Comparison of ENCODE assay signal across 11 cellular contexts in genomic region chr20:62361799-62362589, GRCh38. TPM values are rescaled to one million over a fixed set of nuclear protein-coding genes. Genes with fewer than 3 reads are reported as not detected.
DNase-seq lines count a peak whose midpoint lies in the region; ATAC-seq, FAIRE-seq and TF ChIP-seq lines count a peak whose summit lies in the region.
"Had no signal": no experiment of that assay in that cellular context is flagged by ENCODE, and none has a peak within 500 bp of the region (broad histone marks: within the 10 kb centered on the region; RNA-seq: fewer than 3 reads in every experiment).

No MANE protein-coding gene starts in this region.

- ATAC-seq in HepG2: peak; percentile 0; the same call in 2 of the 3 replicates
- ATAC-seq in GM18505 (IDR thresholded peaks at IDR 0.05; ENCODE audit: unreplicated experiment): no peak
- ATAC-seq in GM21360 (IDR thresholded peaks at IDR 0.05; ENCODE audit: unreplicated experiment): no peak

- DNase-seq in HepG2 (ENCODE audit: low spot score) (peak; percentile 60), chondrocyte (ENCODE audit: low spot score) (no peak), COLO668 (lab: John Stamatoyannopoulos, UW; ENCODE audit: unreplicated experiment) (no peak)
- DNase-seq: activated effector memory CD4-positive, alpha-beta T cell treated with Interleukin-2 at 50 U/mL for 16 hours; cortex of kidney had no signal

- H3K4me1 ChIP-seq in HUES64 (ENCODE audit: insufficient read depth, low read length) (peaks cover 46% of the 10 kb centered on the region), endocrine pancreas (ENCODE audit: control insufficient read depth, insufficient read depth, low read length) (no peaks in the 10 kb centered on the region), HepG2 (ENCODE audit: insufficient read depth, low read length) (peaks cover 54% of the 10 kb centered on the region), thymus (ENCODE audit: control insufficient read depth, insufficient read depth, low read length) (no peaks in the 10 kb centered on the region)

- no peaks in the 10 kb centered on the region for H3K27me3 Mint-ChIP-seq in chondrocyte (ENCODE audit: low read depth)

- H3K27me3 ChIP-seq in HUES64 (ENCODE audit: insufficient read depth, low read length): no peaks in the 10 kb centered on the region
- H3K27me3 ChIP-seq in endocrine pancreas (ENCODE audit: control insufficient read depth, insufficient read depth, low read length): no peaks in the 10 kb centered on the region
- no peaks in the 10 kb centered on the region for H3K27me3 ChIP-seq in HepG2 (ENCODE audit: control insufficient read depth in 1 of 2, insufficient read depth in 2 of 2, low read length in 2 of 2)
- H3K27me3 ChIP-seq in thymus (ENCODE audit: control insufficient read depth, insufficient read depth): peaks cover 21% of the 10 kb centered on the region

- no peak overlapping the region for H2AFZ ChIP-seq in HepG2 (ENCODE audit: low read length)

- peaks cover 30% of the 10 kb centered on the region for H4K20me1 ChIP-seq in HepG2 (ENCODE audit: insufficient read depth, low read length)

- peaks cover 14% of the 10 kb centered on the region for H3K36me3 ChIP-seq in HUES64 (ENCODE audit: insufficient read depth, low read length)
- H3K36me3 ChIP-seq in endocrine pancreas (ENCODE audit: control insufficient read depth, insufficient read depth, low read length): no peaks in the 10 kb centered on the region
- H3K36me3 ChIP-seq in HepG2 (replicated peaks in 1 of 2; ENCODE audit: control insufficient read depth in 1 of 2, insufficient read depth in 2 of 2, low read length in 2 of 2): peaks cover 22 to 26% of the 10 kb centered on the region in 2 experiments
- H3K36me3 ChIP-seq in thymus (ENCODE audit: control insufficient read depth, insufficient read depth): no peaks in the 10 kb centered on the region

- H3K9ac ChIP-seq in HUES64 (ENCODE audit: low read depth, low read length): peak overlapping the region; percentile 72
- H3K9ac ChIP-seq in endocrine pancreas (ENCODE audit: control insufficient read depth, insufficient read depth, low read length): peak overlapping the region; percentile 4
- no peak overlapping the region for H3K9ac ChIP-seq in HepG2 (ENCODE audit: insufficient read depth, low read depth, low read length)

- in situ Hi-C loops in HepG2 (cut with HindIII; ENCODE audit: extremely low pct_ligation_motif_present, low pct_unique_long_range_greater_than_20kb): no loop called here

- WGBS in HUES64: 66% methylated on average over 34 of the region's 34 CpGs
- WGBS in HepG2 (ENCODE audit: low lambda C conversion rate): 84% methylated on average over 20 of the region's 34 CpGs
- 94% methylated on average over 34 of the region's 34 CpGs for WGBS in thymus

- no TSS peak for BruUV-seq in HepG2 (replicated peaks; lab: Mats Ljungman, UMichigan)

- TF ChIP-seq RAD21 in HepG2 (CRISPR knock-in tag; IDR thresholded peaks at IDR 0.05): peak; percentile 10; the same call in 1 of the 2 replicates

- H3K27ac ChIP-seq in HUES64 (ENCODE audit: low read depth, low read length) (peak overlapping the region; percentile 96), HepG2 (ENCODE audit: extremely low read length, insufficient read depth, low read length) (peak overlapping the region; percentile 14), thymus (ENCODE audit: low read depth) (peak overlapping the region; percentile 8)

- no peak for FAIRE-seq in HepG2 (lab: Jason Lieb, UNC)
- FAIRE-seq: GM12892 had no signal

- H3K9me3 Mint-ChIP-seq in chondrocyte (ENCODE audit: low read depth): no peaks in the 10 kb centered on the region

- peaks cover 1% of the 10 kb centered on the region for H3K36me3 Mint-ChIP-seq in chondrocyte (ENCODE audit: low read depth)

- CTCF ChIA-PET in HepG2 (lab: Yijun Ruan, JAX; ENCODE audit: low intra/inter-chr PET ratio, low total read pairs): interaction anchor here (1.1 kb wide), 1 partner anchor 15 kb away, joined by 3 read pairs; no protein-coding TSS in a partner anchor

- H3K4me3 ChIP-seq in HUES64 (ENCODE audit: low read length): no peak overlapping the region
- H3K4me3 ChIP-seq in endocrine pancreas (ENCODE audit: control insufficient read depth, insufficient read depth, low read length): no peak overlapping the region
- no peak overlapping the region for H3K4me3 ChIP-seq in HepG2 (replicated peaks in 1 of 3; ENCODE audit: insufficient read depth in 1 of 3, low read depth in 2 of 3, low read length in 3 of 3)
- H3K4me3 ChIP-seq in thymus (ENCODE audit: low read length): no peak overlapping the region

- POLR2A ChIA-PET in HepG2 (lab: Yijun Ruan, JAX): interaction anchor here (1.4 to 7.4 kb wide), 2 partner anchors 15 to 24 kb away, joined by 4 to 95 read pairs; no protein-coding TSS in a partner anchor

- H3K79me2 ChIP-seq in HepG2 (ENCODE audit: insufficient read depth, low read length): peaks cover 38% of the 10 kb centered on the region

- no peaks in the 10 kb centered on the region for H3K9me3 ChIP-seq in HUES64 (ENCODE audit: insufficient read depth, low read depth, low read length)
- no peaks in the 10 kb centered on the region for H3K9me3 ChIP-seq in endocrine pancreas (ENCODE audit: control insufficient read depth, low read length)
- no peaks in the 10 kb centered on the region for H3K9me3 ChIP-seq in HepG2 (ENCODE audit: low read length)
- H3K9me3 ChIP-seq in thymus (ENCODE audit: control insufficient read depth): no peaks in the 10 kb centered on the region

- intact Hi-C loops in HepG2 (cut with micrococcal nuclease; ENCODE audit: unreplicated experiment): loop anchor here (10.0 kb wide), 1 partner anchor 1603 kb away; the partner anchor contains the start of gene ZNF512B

- TF ChIP-seq POLR2A in HepG2 (IDR thresholded peaks at IDR 0.05; ENCODE audit: insufficient read depth in 1 of 2, low read depth in 2 of 2, low read length in 2 of 2) (no peak), GM18505 (IDR thresholded peaks at IDR 0.05; ENCODE audit: borderline replicate concordance, extremely low read depth, insufficient read depth, insufficient read length) (no peak)

- no peak overlapping the region for H3K4me3 Mint-ChIP-seq in chondrocyte (ENCODE audit: unreplicated experiment)

- H3K4me2 ChIP-seq in HepG2 (ENCODE audit: low read depth, low read length): no peak overlapping the region

- TF ChIP-seq CTCF in HepG2 (CRISPR knock-in tag; IDR thresholded peaks at IDR 0.05) (0 out of 2 replicates have a peak, but pooled peaks have one; percentile 7), chondrocyte (IDR thresholded peaks at IDR 0.05) (no peak)

- TF ChIP-seq EP300 in HepG2 (IDR thresholded peaks at IDR 0.05; ENCODE audit: low read depth in 2 of 2, low read length in 2 of 2) (no peak), HepG2 (CRISPR knock-in tag; IDR thresholded peaks at IDR 0.05; ENCODE audit: borderline replicate concordance) (no peak; the same call in 1 of the 2 replicates)

- no peak overlapping the region for H3K27ac Mint-ChIP-seq in chondrocyte (ENCODE audit: unreplicated experiment)

- H3K4me1 Mint-ChIP-seq in chondrocyte (ENCODE audit: low read depth): peaks cover 70% of the 10 kb centered on the region

RNA-seq across cellular contexts. Expression of gene LAMA5, which starts 5.1 kb away (rescaled TPM):
- 53.2 TPM for polyA plus RNA-seq in HUES64 (2013, experiment 1 of 2)
- 64.5 TPM for polyA plus RNA-seq in HUES64 (2013, experiment 2 of 2)
- total RNA-seq in HepG2 (2016; rRNA removed; fragmentation: Illumina TruSeq; extraction: Trizol): 28.5 and 44.7 TPM in 2 replicates
- 32.2 and 40.1 TPM in 2 replicates for total RNA-seq in HepG2 (2016; cell fraction: cytosol; rRNA removed; fragmentation: Illumina TruSeq; extraction: Trizol; ENCODE audit: low read depth)
- 24.0 and 53.5 TPM in 2 replicates for total RNA-seq in HepG2 (2016; cell fraction: insoluble cytoplasmic fraction; rRNA removed; fragmentation: Illumina TruSeq; extraction: Trizol)
- total RNA-seq in HepG2 (2016; cell fraction: membrane; rRNA removed; fragmentation: Illumina TruSeq; extraction: Trizol): 23.5 and 24.2 TPM in 2 replicates
- total RNA-seq in HepG2 (2016; cell fraction: nucleus; rRNA removed; fragmentation: Illumina TruSeq; extraction: Trizol): 108 and 131 TPM in 2 replicates
- polyA plus RNA-seq in HepG2 (2011; rRNA removed): 21.0 and 22.7 TPM in 2 replicates
- 9.5 and 17.6 TPM in 2 replicates for polyA plus RNA-seq in HepG2 (2011; cell fraction: cytosol; rRNA removed)
- 504 and 754 TPM in 2 replicates for polyA plus RNA-seq in HepG2 (2011; cell fraction: nucleus; rRNA removed)
- 96.2 and 135 TPM in 2 replicates for polyA plus RNA-seq in HepG2 (2012)
- 12.5 and 12.7 TPM in 2 replicates for polyA plus RNA-seq in HepG2 (2016; cell fraction: cytosol; fragmentation: Illumina TruSeq; extraction: Trizol; ENCODE audit: low read depth)
- polyA plus RNA-seq in HepG2 (2016; cell fraction: insoluble cytoplasmic fraction; fragmentation: Illumina TruSeq; extraction: Trizol; ENCODE audit: low read depth): 34.3 and 49.3 TPM in 2 replicates
- 14.2 and 17.2 TPM in 2 replicates for polyA plus RNA-seq in HepG2 (2016; cell fraction: membrane; fragmentation: Illumina TruSeq; extraction: Trizol; ENCODE audit: low read depth)
- polyA plus RNA-seq in HepG2 (2016; cell fraction: nucleus; fragmentation: Illumina TruSeq; extraction: Trizol; ENCODE audit: insufficient read depth, low read depth): 598 and 620 TPM in 2 replicates
- 26.2 and 35.7 TPM in 2 replicates for polyA minus RNA-seq in HepG2 (2011; rRNA and poly(A)+ RNA removed; ENCODE audit: low replicate concordance)
- 23.2 and 27.1 TPM in 2 replicates for polyA minus RNA-seq in HepG2 (2011; cell fraction: cytosol; rRNA and poly(A)+ RNA removed)
- 70.0 and 71.2 TPM in 2 replicates for polyA minus RNA-seq in HepG2 (2011; cell fraction: nucleus; rRNA and poly(A)+ RNA removed)
- polyA plus RNA-seq in thymus: 155 TPM
- total RNA-seq in chondrocyte: 156 to 368 TPM (median 355 TPM) in 3 replicates

RNA-seq across cellular contexts. Expression of gene RPS21, which starts 24.9 kb away (rescaled TPM):
- 1,380 TPM for polyA plus RNA-seq in HUES64 (2013, experiment 1 of 2)
- polyA plus RNA-seq in HUES64 (2013, experiment 2 of 2): 1,333 TPM
- total RNA-seq in HepG2 (2016; rRNA removed; fragmentation: Illumina TruSeq; extraction: Trizol): 2,584 and 2,647 TPM in 2 replicates
- total RNA-seq in HepG2 (2016; cell fraction: cytosol; rRNA removed; fragmentation: Illumina TruSeq; extraction: Trizol; ENCODE audit: low read depth): 3,497 and 3,511 TPM in 2 replicates
- total RNA-seq in HepG2 (2016; cell fraction: insoluble cytoplasmic fraction; rRNA removed; fragmentation: Illumina TruSeq; extraction: Trizol): 2,606 and 2,768 TPM in 2 replicates
- total RNA-seq in HepG2 (2016; cell fraction: membrane; rRNA removed; fragmentation: Illumina TruSeq; extraction: Trizol): 4,939 and 5,761 TPM in 2 replicates
- 1,156 and 1,166 TPM in 2 replicates for total RNA-seq in HepG2 (2016; cell fraction: nucleus; rRNA removed; fragmentation: Illumina TruSeq; extraction: Trizol)
- polyA plus RNA-seq in HepG2 (2011; rRNA removed): 9,925 and 11,063 TPM in 2 replicates
- 11,031 and 15,081 TPM in 2 replicates for polyA plus RNA-seq in HepG2 (2011; cell fraction: cytosol; rRNA removed)
- polyA plus RNA-seq in HepG2 (2011; cell fraction: nucleus; rRNA removed): 5,156 and 5,267 TPM in 2 replicates
- 6,658 and 8,852 TPM in 2 replicates for polyA plus RNA-seq in HepG2 (2012)
- 5,362 and 5,590 TPM in 2 replicates for polyA plus RNA-seq in HepG2 (2016; cell fraction: cytosol; fragmentation: Illumina TruSeq; extraction: Trizol; ENCODE audit: low read depth)
- 3,197 and 3,428 TPM in 2 replicates for polyA plus RNA-seq in HepG2 (2016; cell fraction: insoluble cytoplasmic fraction; fragmentation: Illumina TruSeq; extraction: Trizol; ENCODE audit: low read depth)
- polyA plus RNA-seq in HepG2 (2016; cell fraction: membrane; fragmentation: Illumina TruSeq; extraction: Trizol; ENCODE audit: low read depth): 5,998 and 6,820 TPM in 2 replicates
- polyA plus RNA-seq in HepG2 (2016; cell fraction: nucleus; fragmentation: Illumina TruSeq; extraction: Trizol; ENCODE audit: insufficient read depth, low read depth): 2,753 and 2,989 TPM in 2 replicates
- 2,340 and 3,999 TPM in 2 replicates for polyA minus RNA-seq in HepG2 (2011; rRNA and poly(A)+ RNA removed; ENCODE audit: low replicate concordance)
- 1,154 and 1,167 TPM in 2 replicates for polyA minus RNA-seq in HepG2 (2011; cell fraction: cytosol; rRNA and poly(A)+ RNA removed)
- polyA minus RNA-seq in HepG2 (2011; cell fraction: nucleus; rRNA and poly(A)+ RNA removed): 809 and 896 TPM in 2 replicates
- polyA plus RNA-seq in thymus: 6,072 TPM
- 830 to 911 TPM (median 873 TPM) in 3 replicates for total RNA-seq in chondrocyte

RNA-seq across cellular contexts. Expression of gene CABLES2, which starts 45.1 kb away (rescaled TPM):
- 8.8 TPM for polyA plus RNA-seq in HUES64 (2013, experiment 1 of 2)
- polyA plus RNA-seq in HUES64 (2013, experiment 2 of 2): 9.9 TPM
- total RNA-seq in HepG2 (2016; rRNA removed; fragmentation: Illumina TruSeq; extraction: Trizol) (9.7 and 10.2 TPM in 2 replicates), chondrocyte (6.4 to 7.8 TPM (median 6.5 TPM) in 3 replicates)
- 3.4 and 4.0 TPM in 2 replicates for total RNA-seq in HepG2 (2016; cell fraction: cytosol; rRNA removed; fragmentation: Illumina TruSeq; extraction: Trizol; ENCODE audit: low read depth)
- 9.2 and 9.3 TPM in 2 replicates for total RNA-seq in HepG2 (2016; cell fraction: insoluble cytoplasmic fraction; rRNA removed; fragmentation: Illumina TruSeq; extraction: Trizol)
- total RNA-seq in HepG2 (2016; cell fraction: membrane; rRNA removed; fragmentation: Illumina TruSeq; extraction: Trizol): 13.2 and 14.3 TPM in 2 replicates
- 5.6 and 7.3 TPM in 2 replicates for total RNA-seq in HepG2 (2016; cell fraction: nucleus; rRNA removed; fragmentation: Illumina TruSeq; extraction: Trizol)
- polyA plus RNA-seq in HepG2 (2011; rRNA removed) (5.2 and 5.9 TPM in 2 replicates), thymus (3.5 TPM)
- 4.8 and 5.4 TPM in 2 replicates for polyA plus RNA-seq in HepG2 (2011; cell fraction: cytosol; rRNA removed)
- 6.8 and 7.6 TPM in 2 replicates for polyA plus RNA-seq in HepG2 (2011; cell fraction: nucleus; rRNA removed)
- 4.7 and 5.4 TPM in 2 replicates for polyA plus RNA-seq in HepG2 (2012)
- polyA plus RNA-seq in HepG2 (2016; cell fraction: cytosol; fragmentation: Illumina TruSeq; extraction: Trizol; ENCODE audit: low read depth): 7.5 and 8.3 TPM in 2 replicates
- 20.6 and 26.7 TPM in 2 replicates for polyA plus RNA-seq in HepG2 (2016; cell fraction: insoluble cytoplasmic fraction; fragmentation: Illumina TruSeq; extraction: Trizol; ENCODE audit: low read depth)
- 20.0 and 22.1 TPM in 2 replicates for polyA plus RNA-seq in HepG2 (2016; cell fraction: membrane; fragmentation: Illumina TruSeq; extraction: Trizol; ENCODE audit: low read depth)
- 18.8 and 19.3 TPM in 2 replicates for polyA plus RNA-seq in HepG2 (2016; cell fraction: nucleus; fragmentation: Illumina TruSeq; extraction: Trizol; ENCODE audit: insufficient read depth, low read depth)
- 5.3 and 6.3 TPM in 2 replicates for polyA minus RNA-seq in HepG2 (2011; rRNA and poly(A)+ RNA removed; ENCODE audit: low replicate concordance)
- 4.9 and 6.3 TPM in 2 replicates for polyA minus RNA-seq in HepG2 (2011; cell fraction: cytosol; rRNA and poly(A)+ RNA removed)
- 4.8 and 5.2 TPM in 2 replicates for polyA minus RNA-seq in HepG2 (2011; cell fraction: nucleus; rRNA and poly(A)+ RNA removed)

RNA-seq across cellular contexts. Expression of gene ADRM1, which starts 59.2 kb away (rescaled TPM):
- polyA plus RNA-seq in HUES64 (2013, experiment 1 of 2): 130 TPM
- polyA plus RNA-seq in HUES64 (2013, experiment 2 of 2): 111 TPM
- total RNA-seq in HepG2 (2016; rRNA removed; fragmentation: Illumina TruSeq; extraction: Trizol) (143 and 154 TPM in 2 replicates), chondrocyte (83.0 to 94.7 TPM (median 87.2 TPM) in 3 replicates)
- total RNA-seq in HepG2 (2016; cell fraction: cytosol; rRNA removed; fragmentation: Illumina TruSeq; extraction: Trizol; ENCODE audit: low read depth): 51.6 and 53.2 TPM in 2 replicates
- total RNA-seq in HepG2 (2016; cell fraction: insoluble cytoplasmic fraction; rRNA removed; fragmentation: Illumina TruSeq; extraction: Trizol): 149 and 159 TPM in 2 replicates
- 59.3 and 62.8 TPM in 2 replicates for total RNA-seq in HepG2 (2016; cell fraction: membrane; rRNA removed; fragmentation: Illumina TruSeq; extraction: Trizol)
- total RNA-seq in HepG2 (2016; cell fraction: nucleus; rRNA removed; fragmentation: Illumina TruSeq; extraction: Trizol): 76.2 and 86.5 TPM in 2 replicates
- polyA plus RNA-seq in HepG2 (2011; rRNA removed) (92.9 and 106 TPM in 2 replicates), thymus (71.5 TPM)
- 90.4 and 144 TPM in 2 replicates for polyA plus RNA-seq in HepG2 (2011; cell fraction: cytosol; rRNA removed)
- polyA plus RNA-seq in HepG2 (2011; cell fraction: nucleus; rRNA removed): 158 and 185 TPM in 2 replicates
- 62.1 and 86.3 TPM in 2 replicates for polyA plus RNA-seq in HepG2 (2012)
- polyA plus RNA-seq in HepG2 (2016; cell fraction: cytosol; fragmentation: Illumina TruSeq; extraction: Trizol; ENCODE audit: low read depth): 50.3 and 52.6 TPM in 2 replicates
- polyA plus RNA-seq in HepG2 (2016; cell fraction: insoluble cytoplasmic fraction; fragmentation: Illumina TruSeq; extraction: Trizol; ENCODE audit: low read depth): 185 and 189 TPM in 2 replicates
- polyA plus RNA-seq in HepG2 (2016; cell fraction: membrane; fragmentation: Illumina TruSeq; extraction: Trizol; ENCODE audit: low read depth): 54.2 and 55.6 TPM in 2 replicates
- polyA plus RNA-seq in HepG2 (2016; cell fraction: nucleus; fragmentation: Illumina TruSeq; extraction: Trizol; ENCODE audit: insufficient read depth, low read depth): 165 and 171 TPM in 2 replicates
- 92.6 and 107 TPM in 2 replicates for polyA minus RNA-seq in HepG2 (2011; rRNA and poly(A)+ RNA removed; ENCODE audit: low replicate concordance)
- polyA minus RNA-seq in HepG2 (2011; cell fraction: cytosol; rRNA and poly(A)+ RNA removed): 50.7 and 55.0 TPM in 2 replicates
- polyA minus RNA-seq in HepG2 (2011; cell fraction: nucleus; rRNA and poly(A)+ RNA removed): 47.2 and 49.4 TPM in 2 replicates

Comparison
In these comparisons a context has a peak if more than half of its experiments do, and no peak if none do; other contexts are left out.
1. H3K27ac ChIP-seq: peak in every context shown above with its lines; median percentile 96 in HUES64; 14 in HepG2; 8 in thymus.